ENCODE assay signal across 20 cellular contexts in the genomic region with DNA sequence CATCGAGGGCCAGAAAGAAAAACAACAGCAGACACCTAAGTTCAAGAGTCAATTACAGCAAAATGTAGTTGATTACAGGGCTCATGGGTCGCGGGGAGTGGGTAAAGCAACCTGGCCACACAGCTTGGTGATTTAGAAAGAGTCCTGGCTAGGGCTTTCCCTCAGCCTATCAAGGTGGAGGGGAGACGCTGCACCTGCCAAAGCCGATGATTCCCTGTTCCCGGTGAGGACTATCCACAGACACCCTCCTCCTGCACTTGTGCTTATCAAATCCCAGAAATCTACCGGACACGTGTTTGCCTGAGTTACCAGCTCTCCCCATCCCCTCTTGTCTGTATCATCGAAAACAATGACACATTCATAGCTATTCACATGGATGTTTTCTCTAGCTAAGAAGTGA. TPM values are rescaled to one million over a fixed set of nuclear protein-coding genes. Genes with fewer than 3 reads are reported as not detected.
"Had no signal": no experiment of that assay in that cellular context is flagged by ENCODE, and none has a peak within 500 bp of the region (broad histone marks: within the 10 kb centered on the region; RNA-seq: fewer than 3 reads in every experiment).

No MANE protein-coding gene starts in this region.

- DNase-seq: effector memory CD4-positive, alpha-beta T cell; immature natural killer cell; kidney; left cardiac atrium; left ventricle myocardium inferior; lower lobe of right lung; mesendoderm; naive B cell; right cardiac atrium; small intestine; stimulated activated CD4-positive, alpha-beta T cell treated with anti-CD3 and anti-CD28 coated beads, Interleukin-12 subunit alpha, Interleukin-12 subunit beta, amount 100 ng/mL, for 4 hours; stimulated activated naive CD4-positive, alpha-beta T cell treated with Interleukin-2 at 50 U/mL for 16 hours; upper lobe of left lung; uterus had no signal

- H3K4me1 ChIP-seq: gastroesophageal sphincter, left ventricle myocardium inferior, lower lobe of right lung, upper lobe of left lung, uterus had no signal

- H3K36me3 Mint-ChIP-seq: immature natural killer cell had no signal

- FAIRE-seq: endometrium, kidney, small intestine had no signal

- H3K4me1 Mint-ChIP-seq: immature natural killer cell, naive B cell had no signal

- H3K27ac ChIP-seq: gastroesophageal sphincter, left ventricle myocardium inferior, lower lobe of right lung, neutrophil, upper lobe of left lung, uterus had no signal

- H3K36me3 ChIP-seq: gastroesophageal sphincter, left ventricle myocardium inferior, lower lobe of right lung, neutrophil, upper lobe of left lung, uterus had no signal

- H3K4me3 ChIP-seq: gastroesophageal sphincter, left ventricle myocardium inferior, lower lobe of right lung, upper lobe of left lung, uterus had no signal

- H3K27ac Mint-ChIP-seq: immature natural killer cell, naive B cell, nephron, progenitor cell of endocrine pancreas had no signal

- H3K4me3 Mint-ChIP-seq: immature natural killer cell, naive B cell, nephron had no signal

- H3K27me3 ChIP-seq: upper lobe of left lung, uterus had no signal

- H3K9me3 ChIP-seq: lower lobe of right lung, neutrophil, upper lobe of left lung had no signal

- ATAC-seq: esophagus mucosa, gastroesophageal sphincter, left cardiac atrium, lower lobe of right lung, right cardiac atrium had no signal

RNA-seq across cellular contexts. Expression of a gene that starts 7.0 kb away (rescaled TPM):
- total RNA-seq: esophagus mucosa had no signal
- polyA plus RNA-seq: immature natural killer cell had no signal
